8 cellular contexts compared by ENCODE assay signal in the genomic region with DNA sequence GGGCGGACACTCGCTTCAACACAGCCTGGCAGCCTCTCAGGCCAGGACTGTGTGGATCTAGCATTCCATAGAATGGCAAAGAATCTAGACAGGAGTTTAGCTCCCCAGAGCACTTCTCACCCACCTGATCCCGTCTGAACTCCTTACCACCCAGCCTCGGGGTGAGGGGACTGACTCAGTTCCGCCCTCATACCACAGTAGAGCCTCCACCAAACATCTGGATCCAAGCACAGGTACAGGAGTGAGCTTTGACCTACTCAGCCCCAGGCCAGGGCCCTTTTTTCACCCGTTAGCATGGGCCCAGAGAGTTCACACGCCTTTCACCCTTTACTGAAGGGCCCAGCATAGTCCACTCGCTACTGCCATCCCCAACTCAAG. TPM values are rescaled to one million over a fixed set of nuclear protein-coding genes. Genes with fewer than 3 reads are reported as not detected.
DNase-seq lines count a peak whose midpoint lies in the region; FAIRE-seq and TF ChIP-seq lines count a peak whose summit lies in the region.

No MANE protein-coding gene starts in this region.

- no CpG with 5 or more reads among the region's 8 CpGs for WGBS in neuronal stem cell (ENCODE audit: extremely low coverage in 2 of 2, insufficient read length in 2 of 2, insufficient replicate concordance in 1 of 2), 2 donors

- no peak overlapping the region for H3K4ac ChIP-seq in neuronal stem cell (ENCODE audit: low read length)

- H3K9ac ChIP-seq in OCI-LY1 (ENCODE audit: low read length) (peak overlapping the region; percentile 93), endothelial cell of umbilical vein (replicated peaks; ENCODE audit: extremely low read depth, insufficient read depth, low read length) (peak overlapping the region; percentile 36), neuronal stem cell (ENCODE audit: low read depth, low read length, poor library complexity) (peak overlapping the region; percentile 94)

- peaks cover 14% of the 10 kb centered on the region for H3K36me3 Mint-ChIP-seq in Caco-2 (ENCODE audit: insufficient read depth, unreplicated experiment)

- peaks cover 12% of the 10 kb centered on the region for H3K79me1 ChIP-seq in neuronal stem cell (ENCODE audit: low read depth, low read length)

- H3K27me3 Mint-ChIP-seq in Caco-2 (ENCODE audit: insufficient read depth, unreplicated experiment) = no peaks in the 10 kb centered on the region

- in situ Hi-C loops in GM13976 (cut with MboI; ENCODE audit: low sequenced_read_pairs, unreplicated experiment) = no loop called here

- POLR2A ChIA-PET in Caco-2 (lab: Charles Lee) (interaction anchor here (0.9 kb wide), 1 partner anchor 13 kb away, joined by 3 read pairs; no protein-coding TSS in a partner anchor), endothelial cell of umbilical vein (lab: Charles Lee) (no interaction called here)

- H3K4me2 ChIP-seq in OCI-LY1 (ENCODE audit: low read length) (peak overlapping the region; percentile 82), endothelial cell of umbilical vein (ENCODE audit: insufficient read depth, low read length) (peak overlapping the region; percentile 88), neuronal stem cell (ENCODE audit: insufficient read depth, low read length, poor library complexity, severe bottlenecking) (peak overlapping the region; percentile 77)

- H3K27ac ChIP-seq in OCI-LY1 (ENCODE audit: low read depth, low read length, poor library complexity, severe bottlenecking) = no peak overlapping the region
- H3K27ac ChIP-seq in endothelial cell of umbilical vein (ENCODE audit: insufficient read depth, low read depth, low read length) = peak overlapping the region; percentile 4
- no peak overlapping the region for H3K27ac ChIP-seq in neuronal stem cell (replicated peaks; ENCODE audit: low read length)

- peak overlapping the region; percentile 78 for H3K4me3 ChIP-seq in Caco-2 (ENCODE audit: low read depth, low read length)
- peak overlapping the region; percentile 97 for H3K4me3 ChIP-seq in OCI-LY1 (ENCODE audit: low read depth, low read length, poor library complexity, severe bottlenecking)
- peak overlapping the region; percentile 27 to 88 (median 75) for H3K4me3 ChIP-seq in endothelial cell of umbilical vein (replicated peaks in 1 of 3; ENCODE audit: insufficient read depth in 1 of 3, low read depth in 1 of 3, low read length in 3 of 3)
- peak overlapping the region; percentile 97 to 99 for H3K4me3 ChIP-seq in neuronal stem cell (ENCODE audit: low read length in 2 of 2)

- no peaks in the 10 kb centered on the region for H3K9me2 ChIP-seq in OCI-LY1 (ENCODE audit: low read depth, low read length)

- H3K9me3 ChIP-seq in Caco-2 (no peaks in the 10 kb centered on the region), OCI-LY1 (ENCODE audit: low read length) (no peaks in the 10 kb centered on the region), endothelial cell of umbilical vein (replicated peaks; ENCODE audit: control insufficient read depth, insufficient read depth, low read length) (no peaks in the 10 kb centered on the region), neuronal stem cell (replicated peaks in 1 of 2; ENCODE audit: control insufficient read depth in 2 of 2, insufficient read depth in 1 of 2, low read depth in 1 of 2, low read length in 2 of 2) (no peaks in the 10 kb centered on the region)

- peak overlapping the region; percentile 9 for H3K14ac ChIP-seq in neuronal stem cell (ENCODE audit: low read length)

- H3K18ac ChIP-seq in neuronal stem cell (ENCODE audit: low read length) = peak overlapping the region; percentile 94

- H2AK5ac ChIP-seq in neuronal stem cell (ENCODE audit: low read depth, low read length) = peak overlapping the region; percentile 43

- TF ChIP-seq CTCF in Caco-2 (IDR thresholded peaks at IDR 0.05; ENCODE audit: insufficient read depth in 1 of 2, low read depth in 1 of 2, low read length in 1 of 2, severe bottlenecking in 1 of 2, unreplicated experiment in 1 of 2) = no peak
- TF ChIP-seq CTCF in OCI-LY1 (IDR thresholded peaks at IDR 0.05; ENCODE audit: low read length) = no peak
- TF ChIP-seq CTCF in endothelial cell of umbilical vein (IDR thresholded peaks at IDR 0.05; ENCODE audit: extremely low read depth in 1 of 2, insufficient read depth in 1 of 2, low read depth in 1 of 2, low read length in 2 of 2) = no peak
- no peak for TF ChIP-seq CTCF in GM13976 (IDR thresholded peaks at IDR 0.05; ENCODE audit: borderline replicate concordance, control extremely low read depth, extremely low read depth, insufficient read depth, missing control alignments)

- CTCF ChIA-PET in Caco-2 (lab: Charles Lee) = interaction anchor here (0.7 kb wide), 2 partner anchors 35 to 385 kb away, joined by 3 to 4 read pairs; no protein-coding TSS in a partner anchor
- CTCF ChIA-PET in endothelial cell of umbilical vein (lab: Charles Lee) = interaction anchor here (1.9 kb wide), 1 partner anchor 10 kb away, joined by 6 read pairs; no protein-coding TSS in a partner anchor

- H2BK12ac ChIP-seq in neuronal stem cell (ENCODE audit: low read length) = no peak overlapping the region

- dilution Hi-C loops in endothelial cell of umbilical vein (cut with MboI; ENCODE audit: extremely low pct_ligation_motif_present, low sequenced_read_pairs) = no loop called here

- no peak overlapping the region for H2BK5ac ChIP-seq in neuronal stem cell (ENCODE audit: low read length)

- DNase-seq in Caco-2 (peak in 1 of 2 experiments; percentile 9), endothelial cell of umbilical vein (ENCODE audit: low read depth, low spot score) (peak; percentile 3), neuronal stem cell (ENCODE audit: low spot score) (no peak), cortex of kidney (lab: John Stamatoyannopoulos, UW) (no peak), ecto neural progenitor cell (ENCODE audit: low spot score) (no peak), NCI-H345 (lab: John Stamatoyannopoulos, UW) (no peak), GM13976 (ENCODE audit: low spot score) (no peak)

- FAIRE-seq in endothelial cell of umbilical vein (lab: Jason Lieb, UNC) = no peak

- peaks cover 11% of the 10 kb centered on the region for H3K4me1 ChIP-seq in Caco-2
- H3K4me1 ChIP-seq in OCI-LY1 (ENCODE audit: insufficient read depth, low read length, severe bottlenecking) = peaks cover 61% of the 10 kb centered on the region
- H3K4me1 ChIP-seq in endothelial cell of umbilical vein (ENCODE audit: control insufficient read depth, extremely low read depth, insufficient read depth, low read length) = peaks cover 32% of the 10 kb centered on the region
- peaks cover 8 to 10% of the 10 kb centered on the region in 2 donors for H3K4me1 ChIP-seq in neuronal stem cell (ENCODE audit: control insufficient read depth in 2 of 2, insufficient read depth in 1 of 2, low read depth in 1 of 2, low read length in 2 of 2)

- H3K36me3 ChIP-seq in Caco-2 (ENCODE audit: control insufficient read depth, insufficient read depth, low read length) = peaks cover 1% of the 10 kb centered on the region
- H3K36me3 ChIP-seq in OCI-LY1 (ENCODE audit: insufficient read depth, low read length) = peaks cover 26% of the 10 kb centered on the region; the same call in 1 of the 2 replicates
- H3K36me3 ChIP-seq in endothelial cell of umbilical vein (ENCODE audit: control insufficient read depth in 2 of 2, extremely low read depth in 1 of 2, insufficient read depth in 2 of 2, low read length in 2 of 2) = no peaks in the 10 kb centered on the region
- peaks cover 4 to 41% of the 10 kb centered on the region in 2 donors for H3K36me3 ChIP-seq in neuronal stem cell (replicated peaks in 1 of 2; ENCODE audit: control insufficient read depth in 2 of 2, insufficient read depth in 2 of 2, low read length in 2 of 2)

- peak overlapping the region; percentile 32 for H4K8ac ChIP-seq in neuronal stem cell (ENCODE audit: low read depth, low read length)

- H3K23ac ChIP-seq in neuronal stem cell (ENCODE audit: low read depth, low read length, poor library complexity) = no peak overlapping the region

- no peak overlapping the region for H4K91ac ChIP-seq in neuronal stem cell (ENCODE audit: low read depth, low read length, poor library complexity)

- no peaks in the 10 kb centered on the region for H3K9me1 ChIP-seq in endothelial cell of umbilical vein (replicated peaks; ENCODE audit: control insufficient read depth, extremely low read depth, insufficient read depth, low read length)

- H2BK120ac ChIP-seq in neuronal stem cell (ENCODE audit: low read depth, low read length) = no peak overlapping the region

- H3K27ac Mint-ChIP-seq in Caco-2 (ENCODE audit: unreplicated experiment) = peak overlapping the region; percentile 74

- H2BK15ac ChIP-seq in neuronal stem cell (ENCODE audit: low read length) = no peak overlapping the region

- no peak for TF ChIP-seq POLR2A in endothelial cell of umbilical vein (IDR thresholded peaks at IDR 0.05; ENCODE audit: low read depth, low read length)

- BruUV-seq in Caco-2 (replicated peaks; lab: Mats Ljungman, UMichigan) (no TSS peak), endothelial cell of umbilical vein (replicated peaks; lab: Mats Ljungman, UMichigan) (no TSS peak)

- H3K4me3 Mint-ChIP-seq in Caco-2 (ENCODE audit: unreplicated experiment) = peak overlapping the region; percentile 82

- intact Hi-C loops in Caco-2 (cut with micrococcal nuclease; ENCODE audit: unreplicated experiment) = loop anchor here (5.0 kb wide), 1 partner anchor 287 kb away; a partner anchor contains a TSS
- intact Hi-C loops in endothelial cell of umbilical vein (cut with micrococcal nuclease) = loop anchor here (5.0 to 10.0 kb wide), 2 partner anchors 108 to 186 kb away; a partner anchor contains a TSS

- H2AFZ ChIP-seq in OCI-LY1 (ENCODE audit: low read length) (no peak overlapping the region), endothelial cell of umbilical vein (ENCODE audit: low read depth, low read length) (peak overlapping the region; percentile 56), neuronal stem cell (ENCODE audit: low read length) (peak overlapping the region; percentile 95)

- no peaks in the 10 kb centered on the region for H3K27me3 ChIP-seq in Caco-2 (replicated peaks; ENCODE audit: control insufficient read depth, insufficient read depth, low read length)
- no peaks in the 10 kb centered on the region for H3K27me3 ChIP-seq in OCI-LY1 (ENCODE audit: insufficient read depth, low read length)
- no peaks in the 10 kb centered on the region for H3K27me3 ChIP-seq in endothelial cell of umbilical vein (ENCODE audit: control insufficient read depth in 2 of 2, insufficient read depth in 2 of 2, low read length in 2 of 2)
- H3K27me3 ChIP-seq in neuronal stem cell (ENCODE audit: control insufficient read depth in 3 of 3, insufficient read depth in 3 of 3, low read depth in 1 of 3, low read length in 3 of 3) = no peaks in the 10 kb centered on the region

- no peaks in the 10 kb centered on the region for H3K9me3 Mint-ChIP-seq in Caco-2 (ENCODE audit: unreplicated experiment)

- peaks cover 20% of the 10 kb centered on the region for H3K4me1 Mint-ChIP-seq in Caco-2 (ENCODE audit: low read depth, unreplicated experiment)

- H3K79me2 ChIP-seq in OCI-LY1 (ENCODE audit: insufficient read depth, low read length) (peaks cover 45% of the 10 kb centered on the region), endothelial cell of umbilical vein (ENCODE audit: control insufficient read depth, insufficient read depth, low read length) (peaks cover 54% of the 10 kb centered on the region)

- no peaks in the 10 kb centered on the region for H3F3A ChIP-seq in OCI-LY1 (ENCODE audit: insufficient read depth, low read length)

- no peaks in the 10 kb centered on the region for H4K20me1 ChIP-seq in OCI-LY1 (ENCODE audit: insufficient read depth, low read length)
- peaks cover 2% of the 10 kb centered on the region for H4K20me1 ChIP-seq in endothelial cell of umbilical vein (replicated peaks; ENCODE audit: control insufficient read depth, extremely low read depth, insufficient read depth, low read length)

RNA-seq across cellular contexts. Expression of a gene that starts 0.7 kb away (rescaled TPM):
- total RNA-seq in Caco-2 (2022) = 121 and 141 TPM in 2 replicates
- total RNA-seq in endothelial cell of umbilical vein = 140 and 142 TPM in 2 replicates
- polyA plus RNA-seq in endothelial cell of umbilical vein = 166 and 354 TPM in 2 replicates
- polyA plus RNA-seq in endothelial cell of umbilical vein (2011; cell fraction: cytosol; rRNA removed) = 182 and 258 TPM in 2 replicates
- 86.0 and 117 TPM in 2 replicates for polyA plus RNA-seq in endothelial cell of umbilical vein (2011; cell fraction: nucleus; rRNA removed)
- polyA plus RNA-seq in endothelial cell of umbilical vein (2012) = 188 and 195 TPM in 2 replicates
- polyA minus RNA-seq in endothelial cell of umbilical vein = 62.6 and 67.5 TPM in 2 replicates
- polyA minus RNA-seq in endothelial cell of umbilical vein (2011; cell fraction: cytosol; rRNA and poly(A)+ RNA removed) = 23.2 TPM
- 30.0 and 35.6 TPM in 2 replicates for polyA minus RNA-seq in endothelial cell of umbilical vein (2011; cell fraction: nucleus; rRNA and poly(A)+ RNA removed)
- 45.1 TPM for polyA plus RNA-seq in neuronal stem cell (2013, experiment 1 of 2)
- polyA plus RNA-seq in neuronal stem cell (2013, experiment 2 of 2) = 43.2 TPM

Comparison
In these comparisons a context has a peak if more than half of its experiments do, and no peak if none do; other contexts are left out.
1. H3K9ac ChIP-seq: peak in every context shown above with its lines; median percentile 94 in neuronal stem cell; 93 in OCI-LY1; 36 in endothelial cell of umbilical vein.